1 cellular context compared by ENCODE assay signal in the genomic region with DNA sequence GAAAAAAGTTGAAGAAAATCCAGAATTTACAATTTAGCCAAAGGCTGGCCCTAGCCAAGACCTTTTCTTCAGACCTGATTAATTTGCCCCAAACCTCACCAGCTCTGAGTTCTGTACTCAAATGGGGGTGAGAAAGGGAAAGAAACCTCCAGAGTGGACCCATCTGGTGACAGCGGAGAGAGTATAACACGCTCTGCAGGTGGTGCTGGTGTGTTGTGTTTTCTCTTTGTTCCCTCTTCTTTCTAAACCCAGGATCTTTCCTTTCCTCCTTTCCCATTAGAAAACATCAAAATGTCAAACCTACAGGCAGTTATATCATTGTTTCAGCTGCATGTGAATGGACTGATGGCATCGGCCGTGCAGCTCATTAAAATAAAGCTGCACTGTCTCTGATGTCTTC.
TF ChIP-seq lines count a peak whose summit lies in the region.

No MANE protein-coding gene starts in this region.

TF ChIP-seq in GM23338, 12 proteins besides CTCF, POLR2A, EP300 and RAD21 (continued from another document):
- TF ChIP-seq, protein P1, sequence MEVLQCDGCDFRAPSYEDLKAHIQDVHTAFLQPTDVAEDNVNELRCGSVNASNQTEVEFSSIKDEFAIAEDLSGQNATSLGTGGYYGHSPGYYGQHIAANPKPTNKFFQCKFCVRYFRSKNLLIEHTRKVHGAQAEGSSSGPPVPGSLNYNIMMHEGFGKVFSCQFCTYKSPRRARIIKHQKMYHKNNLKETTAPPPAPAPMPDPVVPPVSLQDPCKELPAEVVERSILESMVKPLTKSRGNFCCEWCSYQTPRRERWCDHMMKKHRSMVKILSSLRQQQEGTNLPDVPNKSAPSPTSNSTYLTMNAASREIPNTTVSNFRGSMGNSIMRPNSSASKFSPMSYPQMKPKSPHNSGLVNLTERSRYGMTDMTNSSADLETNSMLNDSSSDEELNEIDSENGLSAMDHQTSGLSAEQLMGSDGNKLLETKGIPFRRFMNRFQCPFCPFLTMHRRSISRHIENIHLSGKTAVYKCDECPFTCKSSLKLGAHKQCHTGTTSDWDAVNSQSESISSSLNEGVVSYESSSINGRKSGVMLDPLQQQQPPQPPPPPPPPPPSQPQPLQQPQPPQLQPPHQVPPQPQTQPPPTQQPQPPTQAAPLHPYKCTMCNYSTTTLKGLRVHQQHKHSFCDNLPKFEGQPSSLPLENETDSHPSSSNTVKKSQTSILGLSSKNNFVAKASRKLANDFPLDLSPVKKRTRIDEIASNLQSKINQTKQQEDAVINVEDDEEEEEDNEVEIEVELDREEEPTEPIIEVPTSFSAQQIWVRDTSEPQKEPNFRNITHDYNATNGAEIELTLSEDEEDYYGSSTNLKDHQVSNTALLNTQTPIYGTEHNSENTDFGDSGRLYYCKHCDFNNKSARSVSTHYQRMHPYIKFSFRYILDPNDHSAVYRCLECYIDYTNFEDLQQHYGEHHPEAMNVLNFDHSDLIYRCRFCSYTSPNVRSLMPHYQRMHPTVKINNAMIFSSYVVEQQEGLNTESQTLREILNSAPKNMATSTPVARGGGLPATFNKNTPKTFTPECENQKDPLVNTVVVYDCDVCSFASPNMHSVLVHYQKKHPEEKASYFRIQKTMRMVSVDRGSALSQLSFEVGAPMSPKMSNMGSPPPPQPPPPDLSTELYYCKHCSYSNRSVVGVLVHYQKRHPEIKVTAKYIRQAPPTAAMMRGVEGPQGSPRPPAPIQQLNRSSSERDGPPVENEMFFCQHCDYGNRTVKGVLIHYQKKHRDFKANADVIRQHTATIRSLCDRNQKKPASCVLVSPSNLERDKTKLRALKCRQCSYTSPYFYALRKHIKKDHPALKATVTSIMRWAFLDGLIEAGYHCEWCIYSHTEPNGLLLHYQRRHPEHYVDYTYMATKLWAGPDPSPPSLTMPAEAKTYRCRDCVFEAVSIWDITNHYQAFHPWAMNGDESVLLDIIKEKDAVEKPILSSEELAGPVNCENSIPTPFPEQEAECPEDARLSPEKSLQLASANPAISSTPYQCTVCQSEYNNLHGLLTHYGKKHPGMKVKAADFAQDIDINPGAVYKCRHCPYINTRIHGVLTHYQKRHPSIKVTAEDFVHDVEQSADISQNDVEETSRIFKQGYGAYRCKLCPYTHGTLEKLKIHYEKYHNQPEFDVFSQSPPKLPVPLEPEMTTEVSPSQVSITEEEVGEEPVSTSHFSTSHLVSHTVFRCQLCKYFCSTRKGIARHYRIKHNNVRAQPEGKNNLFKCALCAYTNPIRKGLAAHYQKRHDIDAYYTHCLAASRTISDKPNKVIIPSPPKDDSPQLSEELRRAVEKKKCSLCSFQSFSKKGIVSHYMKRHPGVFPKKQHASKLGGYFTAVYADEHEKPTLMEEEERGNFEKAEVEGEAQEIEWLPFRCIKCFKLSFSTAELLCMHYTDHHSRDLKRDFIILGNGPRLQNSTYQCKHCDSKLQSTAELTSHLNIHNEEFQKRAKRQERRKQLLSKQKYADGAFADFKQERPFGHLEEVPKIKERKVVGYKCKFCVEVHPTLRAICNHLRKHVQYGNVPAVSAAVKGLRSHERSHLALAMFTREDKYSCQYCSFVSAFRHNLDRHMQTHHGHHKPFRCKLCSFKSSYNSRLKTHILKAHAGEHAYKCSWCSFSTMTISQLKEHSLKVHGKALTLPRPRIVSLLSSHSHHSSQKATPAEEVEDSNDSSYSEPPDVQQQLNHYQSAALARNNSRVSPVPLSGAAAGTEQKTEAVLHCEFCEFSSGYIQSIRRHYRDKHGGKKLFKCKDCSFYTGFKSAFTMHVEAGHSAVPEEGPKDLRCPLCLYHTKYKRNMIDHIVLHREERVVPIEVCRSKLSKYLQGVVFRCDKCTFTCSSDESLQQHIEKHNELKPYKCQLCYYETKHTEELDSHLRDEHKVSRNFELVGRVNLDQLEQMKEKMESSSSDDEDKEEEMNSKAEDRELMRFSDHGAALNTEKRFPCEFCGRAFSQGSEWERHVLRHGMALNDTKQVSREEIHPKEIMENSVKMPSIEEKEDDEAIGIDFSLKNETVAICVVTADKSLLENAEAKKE (CRISPR knock-in tag; IDR thresholded peaks at IDR 0.05) = no peak
- TF ChIP-seq, protein P2, sequence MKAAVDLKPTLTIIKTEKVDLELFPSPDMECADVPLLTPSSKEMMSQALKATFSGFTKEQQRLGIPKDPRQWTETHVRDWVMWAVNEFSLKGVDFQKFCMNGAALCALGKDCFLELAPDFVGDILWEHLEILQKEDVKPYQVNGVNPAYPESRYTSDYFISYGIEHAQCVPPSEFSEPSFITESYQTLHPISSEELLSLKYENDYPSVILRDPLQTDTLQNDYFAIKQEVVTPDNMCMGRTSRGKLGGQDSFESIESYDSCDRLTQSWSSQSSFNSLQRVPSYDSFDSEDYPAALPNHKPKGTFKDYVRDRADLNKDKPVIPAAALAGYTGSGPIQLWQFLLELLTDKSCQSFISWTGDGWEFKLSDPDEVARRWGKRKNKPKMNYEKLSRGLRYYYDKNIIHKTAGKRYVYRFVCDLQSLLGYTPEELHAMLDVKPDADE (IDR thresholded peaks at IDR 0.05) = no peak
- TF ChIP-seq EZH2phosphoT487 (IDR thresholded peaks at IDR 0.05; ENCODE audit: unreplicated experiment) (no peak), CREB1 (CRISPR knock-in tag; IDR thresholded peaks at IDR 0.05; ENCODE audit: low read depth) (no peak)
- TF ChIP-seq, protein P3, sequence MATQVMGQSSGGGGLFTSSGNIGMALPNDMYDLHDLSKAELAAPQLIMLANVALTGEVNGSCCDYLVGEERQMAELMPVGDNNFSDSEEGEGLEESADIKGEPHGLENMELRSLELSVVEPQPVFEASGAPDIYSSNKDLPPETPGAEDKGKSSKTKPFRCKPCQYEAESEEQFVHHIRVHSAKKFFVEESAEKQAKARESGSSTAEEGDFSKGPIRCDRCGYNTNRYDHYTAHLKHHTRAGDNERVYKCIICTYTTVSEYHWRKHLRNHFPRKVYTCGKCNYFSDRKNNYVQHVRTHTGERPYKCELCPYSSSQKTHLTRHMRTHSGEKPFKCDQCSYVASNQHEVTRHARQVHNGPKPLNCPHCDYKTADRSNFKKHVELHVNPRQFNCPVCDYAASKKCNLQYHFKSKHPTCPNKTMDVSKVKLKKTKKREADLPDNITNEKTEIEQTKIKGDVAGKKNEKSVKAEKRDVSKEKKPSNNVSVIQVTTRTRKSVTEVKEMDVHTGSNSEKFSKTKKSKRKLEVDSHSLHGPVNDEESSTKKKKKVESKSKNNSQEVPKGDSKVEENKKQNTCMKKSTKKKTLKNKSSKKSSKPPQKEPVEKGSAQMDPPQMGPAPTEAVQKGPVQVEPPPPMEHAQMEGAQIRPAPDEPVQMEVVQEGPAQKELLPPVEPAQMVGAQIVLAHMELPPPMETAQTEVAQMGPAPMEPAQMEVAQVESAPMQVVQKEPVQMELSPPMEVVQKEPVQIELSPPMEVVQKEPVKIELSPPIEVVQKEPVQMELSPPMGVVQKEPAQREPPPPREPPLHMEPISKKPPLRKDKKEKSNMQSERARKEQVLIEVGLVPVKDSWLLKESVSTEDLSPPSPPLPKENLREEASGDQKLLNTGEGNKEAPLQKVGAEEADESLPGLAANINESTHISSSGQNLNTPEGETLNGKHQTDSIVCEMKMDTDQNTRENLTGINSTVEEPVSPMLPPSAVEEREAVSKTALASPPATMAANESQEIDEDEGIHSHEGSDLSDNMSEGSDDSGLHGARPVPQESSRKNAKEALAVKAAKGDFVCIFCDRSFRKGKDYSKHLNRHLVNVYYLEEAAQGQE (IDR thresholded peaks at IDR 0.05; ENCODE audit: unreplicated experiment) = no peak
